Comparison of ENCODE assay signal across 9 cellular contexts in genomic region chr16:87966685-87967185, GRCh38. TPM values are rescaled to one million over a fixed set of nuclear protein-coding genes. Genes with fewer than 3 reads are reported as not detected.
DNase-seq lines count a peak whose midpoint lies in the region; ATAC-seq and TF ChIP-seq lines count a peak whose summit lies in the region.
"Had no signal": no experiment of that assay in that cellular context is flagged by ENCODE, and none has a peak within 500 bp of the region (broad histone marks: within the 10 kb centered on the region; RNA-seq: fewer than 3 reads in every experiment).

No MANE protein-coding gene starts in this region.

- CTCF ChIA-PET in CD8-positive, alpha-beta T cell (lab: Charles Lee) = interaction anchor here (1.3 kb wide), 1 partner anchor 15 kb away, joined by 3 read pairs; the partner anchor contains the start of gene BANP
- CTCF ChIA-PET in activated CD8-positive, alpha-beta T cell treated with anti-CD3 and anti-CD28 coated beads for 36 hours (lab: Charles Lee) = interaction anchor here (0.7 to 1.5 kb wide), 4 partner anchors 9 to 188 kb away, joined by 3 to 6 read pairs (median 4); partner anchors contain the start of gene BANP

- H3K36me3 Mint-ChIP-seq in CD8-positive, alpha-beta T cell = peaks cover 23% of the 10 kb centered on the region
- H3K36me3 Mint-ChIP-seq in activated CD8-positive, alpha-beta T cell treated with anti-CD3 and anti-CD28 coated beads for 36 hours (ENCODE audit: low read depth) = peaks cover 28% of the 10 kb centered on the region

- H3K27me3 ChIP-seq in CD8-positive, alpha-beta T cell (ENCODE audit: insufficient read depth, low read length) = no peaks in the 10 kb centered on the region
- H3K27me3 ChIP-seq in gastroesophageal sphincter (no peaks in the 10 kb centered on the region), psoas muscle (ENCODE audit: insufficient read depth in 3 of 3, low read length in 2 of 3) (no peaks in the 10 kb centered on the region)

- peaks cover 62% of the 10 kb centered on the region for H3K4me1 Mint-ChIP-seq in CD8-positive, alpha-beta T cell (ENCODE audit: low read depth)
- H3K4me1 Mint-ChIP-seq in activated CD8-positive, alpha-beta T cell treated with anti-CD3 and anti-CD28 coated beads for 36 hours (ENCODE audit: low read depth) = peaks cover 69% of the 10 kb centered on the region

- peak overlapping the region; percentile 81 for H3K27ac Mint-ChIP-seq in CD8-positive, alpha-beta T cell
- peak overlapping the region; percentile 85 for H3K27ac Mint-ChIP-seq in activated CD8-positive, alpha-beta T cell treated with anti-CD3 and anti-CD28 coated beads for 36 hours

- H3K4me1 ChIP-seq in CD8-positive, alpha-beta T cell (ENCODE audit: insufficient read depth, low read length) = peaks cover 32% of the 10 kb centered on the region
- H3K4me1 ChIP-seq in gastroesophageal sphincter = peaks cover 4 to 45% (median 17%) of the 10 kb centered on the region in 3 donors
- H3K4me1 ChIP-seq in psoas muscle = peaks cover 21% of the 10 kb centered on the region

- WGBS in gastroesophageal sphincter (ENCODE audit: low coverage in 1 of 2), 2 donors = 4 to 12% methylated on average over 5 to 7 of the region's 14 CpGs
- WGBS in psoas muscle, 3 donors = 28 to 38% (median 30%) methylated on average over 14 of the region's 14 CpGs

- no peak for TF ChIP-seq CTCF in CD8-positive, alpha-beta T cell (IDR thresholded peaks at IDR 0.05)
- no peak for TF ChIP-seq CTCF in activated CD8-positive, alpha-beta T cell treated with anti-CD3 and anti-CD28 coated beads for 36 hours (IDR thresholded peaks at IDR 0.05)
- no peak for TF ChIP-seq CTCF in gastroesophageal sphincter (IDR thresholded peaks at IDR 0.05)
- no peak for TF ChIP-seq CTCF in psoas muscle (IDR thresholded peaks at IDR 0.05)

- no peak for TF ChIP-seq POLR2A in gastroesophageal sphincter (IDR thresholded peaks at IDR 0.05)

- no peaks in the 10 kb centered on the region for H3K36me3 ChIP-seq in CD8-positive, alpha-beta T cell (ENCODE audit: insufficient read depth, low read length)
- H3K36me3 ChIP-seq in gastroesophageal sphincter (peaks cover 0 to 12% of the 10 kb centered on the region in 2 donors), psoas muscle (ENCODE audit: insufficient read depth in 1 of 2, low read depth in 1 of 2) (no peaks in the 10 kb centered on the region)

- no peak for TF ChIP-seq EP300 in gastroesophageal sphincter (IDR thresholded peaks at IDR 0.05)

- no peaks in the 10 kb centered on the region for H3K9me3 Mint-ChIP-seq in CD8-positive, alpha-beta T cell
- H3K9me3 Mint-ChIP-seq in activated CD8-positive, alpha-beta T cell treated with anti-CD3 and anti-CD28 coated beads for 36 hours = peaks cover 8% of the 10 kb centered on the region

- POLR2A ChIA-PET in CD8-positive, alpha-beta T cell (lab: Charles Lee) = no interaction called here
- POLR2A ChIA-PET in activated CD8-positive, alpha-beta T cell treated with anti-CD3 and anti-CD28 coated beads for 36 hours (lab: Charles Lee) = interaction anchor here (1.1 kb wide), 1 partner anchor 10 kb away, joined by 4 read pairs; no protein-coding TSS in a partner anchor

- intact Hi-C loops in CD8-positive, alpha-beta T cell (cut with DNase I, micrococcal nuclease) = loop anchor here in 1 of 2 experiments (1.0 kb wide), 1 partner anchor 14 kb away; no protein-coding TSS in a partner anchor
- intact Hi-C loops in activated CD8-positive, alpha-beta T cell treated with anti-CD3 and anti-CD28 coated beads for 36 hours (cut with micrococcal nuclease) = no loop called here
- intact Hi-C loops in psoas muscle (cut with DNase I) = no loop called here

- H3K4me3 ChIP-seq in CD8-positive, alpha-beta T cell (ENCODE audit: low read depth, low read length) = no peak overlapping the region
- H3K4me3 ChIP-seq in gastroesophageal sphincter (peak overlapping the region in 1 of 2 donors; percentile 31), psoas muscle (no peak overlapping the region)

- DNase-seq in CD8-positive, alpha-beta T cell = no peak
- no peak for DNase-seq in activated CD8-positive, alpha-beta T cell treated with anti-CD3 and anti-CD28 coated beads for 36 hours
- DNase-seq in psoas muscle (no peak), NOMO-1 (lab: John Stamatoyannopoulos, UW; ENCODE audit: unreplicated experiment in 2 of 2) (no peak)
- no peak for DNase-seq in stimulated activated naive CD4-positive, alpha-beta T cell (lab: John Stamatoyannopoulos, UW)

- no peak overlapping the region for H3K27ac ChIP-seq in CD8-positive, alpha-beta T cell (ENCODE audit: low read depth, low read length)
- H3K27ac ChIP-seq in gastroesophageal sphincter (peak overlapping the region; percentile 40 to 81 (median 72)), psoas muscle (peak overlapping the region; percentile 62)

- no peaks in the 10 kb centered on the region for H3K27me3 Mint-ChIP-seq in CD8-positive, alpha-beta T cell (ENCODE audit: low read depth)
- no peaks in the 10 kb centered on the region for H3K27me3 Mint-ChIP-seq in activated CD8-positive, alpha-beta T cell treated with anti-CD3 and anti-CD28 coated beads for 36 hours

- no peak for ATAC-seq in CD8-positive, alpha-beta T cell
- no peak for ATAC-seq in activated CD8-positive, alpha-beta T cell treated with anti-CD3 and anti-CD28 coated beads for 36 hours
- peak; percentile 70 for ATAC-seq in gastroesophageal sphincter
- peak in 3 of 4 donors; percentile 25 to 48 (median 48) for ATAC-seq in psoas muscle
- no peak for ATAC-seq in GM19397 (IDR thresholded peaks at IDR 0.05; ENCODE audit: unreplicated experiment)
- no peak for ATAC-seq in GM18907 (IDR thresholded peaks at IDR 0.05; ENCODE audit: unreplicated experiment)

- H3K9me3 ChIP-seq in CD8-positive, alpha-beta T cell (ENCODE audit: low read length) = no peaks in the 10 kb centered on the region
- peaks cover 0 to 7% (median 0%) of the 10 kb centered on the region in 3 donors for H3K9me3 ChIP-seq in gastroesophageal sphincter
- H3K9me3 ChIP-seq in psoas muscle = peaks cover 9% of the 10 kb centered on the region

- peak overlapping the region; percentile 59 for H3K4me3 Mint-ChIP-seq in CD8-positive, alpha-beta T cell
- H3K4me3 Mint-ChIP-seq in activated CD8-positive, alpha-beta T cell treated with anti-CD3 and anti-CD28 coated beads for 36 hours = peak overlapping the region; percentile 47

RNA-seq across cellular contexts. Expression of gene BANP, which starts 15.5 kb away (rescaled TPM):
- 10 to 100 TPM; 55.3 to 60.6 TPM for total RNA-seq in CD8-positive, alpha-beta T cell
- 10 to 100 TPM; 32.1 to 36.1 TPM for total RNA-seq in activated CD8-positive, alpha-beta T cell treated with anti-CD3 and anti-CD28 coated beads for 36 hours
- total RNA-seq in gastroesophageal sphincter (10 to 100 TPM; 17.1 to 33.1 (median 24.2) TPM), psoas muscle (10 to 100 TPM; 11.9 to 15.3 (median 14.7) TPM)
- polyA plus RNA-seq in psoas muscle = 10 to 100 TPM in 1 of 3 donors, 1 to 10 TPM in 2; 7.7 to 14.2 (median 7.8) TPM

RNA-seq across cellular contexts. Expression of gene CA5A, which starts 30.4 kb away (rescaled TPM):
- total RNA-seq in CD8-positive, alpha-beta T cell = not detected
- not detected for total RNA-seq in activated CD8-positive, alpha-beta T cell treated with anti-CD3 and anti-CD28 coated beads for 36 hours
- total RNA-seq in gastroesophageal sphincter = not detected
- total RNA-seq in psoas muscle = under 1 TPM in 1 of 4 donors, not detected in 3; 0.12 TPM
- not detected for polyA plus RNA-seq in psoas muscle
- total RNA-seq: lung microvascular endothelial cell had no signal

Comparison
In these comparisons a context has a peak if more than half of its experiments do, and no peak if none do; other contexts are left out.
1. ATAC-seq: peak in gastroesophageal sphincter (single experiment) and psoas muscle (3 of 4); none in CD8-positive, alpha-beta T cell (single experiment), activated CD8-positive, alpha-beta T cell treated with anti-CD3 and anti-CD28 coated beads for 36 hours (single experiment), GM19397 (single experiment) and GM18907 (single experiment).